ENCODE assay signal across 8 cellular contexts in the genomic region with DNA sequence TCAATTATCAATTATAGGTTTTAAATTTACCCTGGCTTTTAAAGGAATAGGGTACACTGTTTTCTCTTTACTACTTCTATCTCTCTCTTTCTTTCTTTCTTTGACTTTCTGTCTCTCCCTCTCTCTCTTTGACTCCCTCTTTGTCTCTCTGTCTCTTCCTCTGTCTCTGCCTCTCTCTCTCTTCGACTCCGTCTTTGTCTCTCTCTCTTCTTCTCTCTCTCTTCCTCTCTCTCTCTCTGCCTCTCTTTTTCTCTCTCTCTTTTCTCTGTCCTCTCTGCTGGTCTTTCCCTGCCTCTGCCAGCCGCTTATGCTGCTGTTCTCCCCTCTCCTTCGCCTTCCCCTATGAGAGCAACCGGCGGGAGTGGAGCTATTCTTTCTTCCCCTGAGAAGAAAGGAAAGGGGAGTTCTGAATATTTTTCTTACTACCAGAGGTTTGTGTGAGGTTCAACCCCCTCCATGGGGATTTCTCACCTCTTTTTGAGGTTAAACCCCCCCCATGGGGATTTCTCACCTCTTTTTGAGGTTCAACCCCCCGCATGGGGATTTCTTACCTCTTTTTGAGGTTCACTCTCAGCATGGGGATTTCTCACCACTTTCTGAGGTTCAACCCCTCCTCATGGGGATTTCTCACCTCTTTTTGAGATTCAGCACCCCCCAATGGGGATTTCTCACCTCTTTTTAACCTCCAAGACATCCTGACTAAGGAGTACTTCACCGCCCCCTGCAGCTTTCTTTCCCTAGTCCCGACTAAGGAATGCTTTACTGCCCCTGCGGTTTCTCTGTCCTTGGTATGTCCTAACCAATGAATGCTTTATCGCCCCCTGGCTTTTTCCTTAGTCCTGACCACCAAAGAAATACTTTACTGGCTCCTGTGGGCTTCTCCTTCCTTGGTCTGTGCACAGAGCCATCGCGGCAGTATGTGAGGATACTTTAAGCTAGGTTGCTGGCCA. TPM values are rescaled to one million over a fixed set of nuclear protein-coding genes. Genes with fewer than 3 reads are reported as not detected.
DNase-seq lines count a peak whose midpoint lies in the region; ATAC-seq and TF ChIP-seq lines count a peak whose summit lies in the region.

No MANE protein-coding gene starts in this region.

- intact Hi-C loops in activated T-helper 2 cell treated with anti-CD3 and anti-CD28 coated beads, Interferon-gamma antibody, Interleukin-2, Interleukin-4, amounts not matched to agents 10 μg/mL and 5 μg/mL and 100 μg/mL, durations not matched to agents 14 hours and 24 hours and 36 hours (cut with micrococcal nuclease): loop anchor here (1.0 to 2.0 kb wide), 2 partner anchors 27 to 72 kb away; partner anchors contain the start of gene DDHD1
- intact Hi-C loops in uterus (cut with DNase I; ENCODE audit: low total_unique reads): no loop called here

- no peaks in the 10 kb centered on the region for H3K36me3 ChIP-seq in uterus

- H3K27me3 Mint-ChIP-seq in activated T-helper 2 cell treated with anti-CD3 and anti-CD28 coated beads, Interferon-gamma antibody, Interleukin-2, Interleukin-4, amounts not matched to agents 10 μg/mL and 5 μg/mL and 100 μg/mL, durations not matched to agents 14 hours and 24 hours and 36 hours (ENCODE audit: low read depth): peaks cover 1% of the 10 kb centered on the region
- no peaks in the 10 kb centered on the region for H3K27me3 Mint-ChIP-seq in nephron progenitor cell (ENCODE audit: low read depth, poor library complexity)

- no peaks in the 10 kb centered on the region for H3K4me1 ChIP-seq in uterus

- no peak overlapping the region for H3K4me3 ChIP-seq in uterus

- no peaks in the 10 kb centered on the region for H3K9me3 Mint-ChIP-seq in activated T-helper 2 cell treated with anti-CD3 and anti-CD28 coated beads, Interferon-gamma antibody, Interleukin-2, Interleukin-4, amounts not matched to agents 10 μg/mL and 5 μg/mL and 100 μg/mL, durations not matched to agents 14 hours and 24 hours and 36 hours
- peaks cover 6% of the 10 kb centered on the region for H3K9me3 Mint-ChIP-seq in nephron progenitor cell

- no peak overlapping the region for H3K4me3 Mint-ChIP-seq in activated T-helper 2 cell treated with anti-CD3 and anti-CD28 coated beads, Interferon-gamma antibody, Interleukin-2, Interleukin-4, amounts not matched to agents 10 μg/mL and 5 μg/mL and 100 μg/mL, durations not matched to agents 14 hours and 24 hours and 36 hours (ENCODE audit: low read depth)
- no peak overlapping the region for H3K4me3 Mint-ChIP-seq in nephron progenitor cell

- peak overlapping the region; percentile 40 for H3K27ac Mint-ChIP-seq in activated T-helper 2 cell treated with anti-CD3 and anti-CD28 coated beads, Interferon-gamma antibody, Interleukin-2, Interleukin-4, amounts not matched to agents 10 μg/mL and 5 μg/mL and 100 μg/mL, durations not matched to agents 14 hours and 24 hours and 36 hours
- no peak overlapping the region for H3K27ac Mint-ChIP-seq in nephron progenitor cell

- H3K27me3 ChIP-seq in uterus: no peaks in the 10 kb centered on the region

- ATAC-seq in HG03565 (IDR thresholded peaks at IDR 0.05; ENCODE audit: unreplicated experiment): no peak

- H3K36me3 Mint-ChIP-seq in activated T-helper 2 cell treated with anti-CD3 and anti-CD28 coated beads, Interferon-gamma antibody, Interleukin-2, Interleukin-4, amounts not matched to agents 10 μg/mL and 5 μg/mL and 100 μg/mL, durations not matched to agents 14 hours and 24 hours and 36 hours (ENCODE audit: low read depth): peaks cover 4% of the 10 kb centered on the region
- H3K36me3 Mint-ChIP-seq in nephron progenitor cell (ENCODE audit: low read depth): no peaks in the 10 kb centered on the region

- H3K9me3 ChIP-seq in uterus: no peaks in the 10 kb centered on the region

- TF ChIP-seq CTCF in nephron progenitor cell (IDR thresholded peaks at IDR 0.05) (no peak), uterus (IDR thresholded peaks at IDR 0.05) (peak in 1 of 4 experiments; percentile 6)

- DNase-seq in EH (ENCODE audit: low read depth) (peak; percentile 62), LHCN-M2 (ENCODE audit: low read depth) (peak; percentile 61), nephron progenitor cell (peak; percentile 12), uterus (no peak), NCI-H510A treated with DMSO at 0.1 percent for 48 hours (lab: John Stamatoyannopoulos, UW) (no peak), SW480 (ENCODE audit: low spot score) (no peak)
- DNase-seq in activated T-helper 2 cell treated with anti-CD3 and anti-CD28 coated beads, Interferon-gamma antibody, Interleukin-2, Interleukin-4, amounts not matched to agents 10 μg/mL and 5 μg/mL and 100 μg/mL, durations not matched to agents 14 hours and 24 hours and 36 hours (ENCODE audit: low spot score): no peak

- H3K27ac ChIP-seq in uterus: no peak overlapping the region

- peaks cover 26% of the 10 kb centered on the region for H3K4me1 Mint-ChIP-seq in activated T-helper 2 cell treated with anti-CD3 and anti-CD28 coated beads, Interferon-gamma antibody, Interleukin-2, Interleukin-4, amounts not matched to agents 10 μg/mL and 5 μg/mL and 100 μg/mL, durations not matched to agents 14 hours and 24 hours and 36 hours (ENCODE audit: low read depth)
- peaks cover 6% of the 10 kb centered on the region for H3K4me1 Mint-ChIP-seq in nephron progenitor cell

- TF ChIP-seq POLR2A in uterus (IDR thresholded peaks at IDR 0.05): no peak

RNA-seq across cellular contexts. Expression of gene DDHD1, which starts 27.4 kb away (rescaled TPM):
- 13.6 and 15.8 TPM in 2 replicates for total RNA-seq in LHCN-M2 (2014; rRNA removed)
- polyA plus RNA-seq in LHCN-M2 (2012): 3.7 TPM
- total RNA-seq in activated T-helper 2 cell treated with anti-CD3 and anti-CD28 coated beads, Interferon-gamma antibody, Interleukin-2, Interleukin-4, amounts not matched to agents 10 μg/mL and 5 μg/mL and 100 μg/mL, durations not matched to agents 14 hours and 24 hours and 36 hours: 53.7 and 54.6 TPM in 2 replicates
- total RNA-seq in uterus: 10 to 100 TPM; 25.1 to 38.5 (median 30.7) TPM

Comparison
In these comparisons a context has a peak if more than half of its experiments do, and no peak if none do; other contexts are left out.
1. DNase-seq: peak in EH (single experiment), LHCN-M2 (single experiment) and nephron progenitor cell (single experiment); none in activated T-helper 2 cell treated with anti-CD3 and anti-CD28 coated beads, Interferon-gamma antibody, Interleukin-2, Interleukin-4, amounts not matched to agents 10 μg/mL and 5 μg/mL and 100 μg/mL, durations not matched to agents 14 hours and 24 hours and 36 hours (single experiment), uterus (0 of 2), NCI-H510A treated with DMSO at 0.1 percent for 48 hours (single experiment) and SW480 (single experiment).